21 cellular contexts compared by ENCODE assay signal in genomic region chr18:11104307-11104706, GRCh38. TPM values are rescaled to one million over a fixed set of nuclear protein-coding genes. Genes with fewer than 3 reads are reported as not detected.
A peak's percentile ranks its signal among the peaks of the same experiment; 100 is the strongest.
DNase-seq lines count a peak whose midpoint lies in the region; ATAC-seq and TF ChIP-seq lines count a peak whose summit lies in the region.
"Had no signal": no experiment of that assay in that cellular context is flagged by ENCODE, and none has a peak within 500 bp of the region (broad histone marks: within the 10 kb centered on the region; RNA-seq: fewer than 3 reads in every experiment).

No MANE protein-coding gene starts in this region.

- no peak overlapping the region for H3K4me2 ChIP-seq in neuronal stem cell (ENCODE audit: insufficient read depth, low read length, poor library complexity, severe bottlenecking)

- H3K79me1 ChIP-seq in neuronal stem cell (ENCODE audit: low read depth, low read length): no peaks in the 10 kb centered on the region

- no CpG with 5 or more reads among the region's 5 CpGs for WGBS in neuronal stem cell (ENCODE audit: extremely low coverage in 2 of 2, insufficient read length in 2 of 2, insufficient replicate concordance in 1 of 2), 2 donors

- no TSS peak for BruUV-seq in Calu3 (replicated peaks; lab: Mats Ljungman, UMichigan)

- no peak overlapping the region for H2BK15ac ChIP-seq in neuronal stem cell (ENCODE audit: low read length)

- H3K27me3 Mint-ChIP-seq in Calu3 (ENCODE audit: unreplicated experiment): no peaks in the 10 kb centered on the region
- no peaks in the 10 kb centered on the region for H3K27me3 Mint-ChIP-seq in activated CD4-positive, alpha-beta memory T cell treated with anti-CD3 and anti-CD28 coated beads, Interleukin-2, amount 10 ng/mL, durations not matched to agents 7 days and 5 days

- no peak overlapping the region for H3K4me3 ChIP-seq in neuronal stem cell (ENCODE audit: low read length in 2 of 2)
- H3K4me3 ChIP-seq: HAP-1 had no signal

- DNase-seq in Calu3 (peak; percentile 32), NCI-H2196 treated with DMSO at 0.1 percent for 48 hours (lab: John Stamatoyannopoulos, UW; ENCODE audit: unreplicated experiment) (peak; percentile 34), left lobe of liver (ENCODE audit: low spot score) (peak; percentile 87), neuronal stem cell (ENCODE audit: low spot score) (no peak), mesenteric fat pad (ENCODE audit: low spot score) (no peak)
- no peak for DNase-seq in activated CD4-positive, alpha-beta memory T cell treated with anti-CD3 and anti-CD28 coated beads, Interleukin-2, amount 10 ng/mL, durations not matched to agents 7 days and 5 days
- DNase-seq: 8988T, AML-193, C1 segment of cervical spinal cord, EL, GF-D8, KG1, NCI-H1092, NCI-H1436 treated with DMSO at 0.1 percent for 48 hours, NCI-H1930, NCI-H526 treated with DMSO at 0.1 percent for 48 hours, OCI-M1 had no signal

- no peak overlapping the region for H3K23ac ChIP-seq in neuronal stem cell (ENCODE audit: low read depth, low read length, poor library complexity)

- H3K14ac ChIP-seq in neuronal stem cell (ENCODE audit: low read length): no peak overlapping the region

- ATAC-seq in left lobe of liver (peak; percentile 96), GM21576 (IDR thresholded peaks at IDR 0.05; ENCODE audit: unreplicated experiment) (no peak), GM21423 (IDR thresholded peaks at IDR 0.05; ENCODE audit: unreplicated experiment) (no peak)
- ATAC-seq: Right ventricle myocardium inferior had no signal

- no peak overlapping the region for H3K27ac Mint-ChIP-seq in Calu3 (ENCODE audit: unreplicated experiment)
- H3K27ac Mint-ChIP-seq in activated CD4-positive, alpha-beta memory T cell treated with anti-CD3 and anti-CD28 coated beads, Interleukin-2, amount 10 ng/mL, durations not matched to agents 7 days and 5 days: no peak overlapping the region

- TF ChIP-seq CTCF in Calu3 (IDR thresholded peaks at IDR 0.05; ENCODE audit: unreplicated experiment): no peak

- intact Hi-C loops in Calu3 (cut with micrococcal nuclease; ENCODE audit: unreplicated experiment): no loop called here

- H2AFZ ChIP-seq in neuronal stem cell (ENCODE audit: low read length): no peak overlapping the region

- peak overlapping the region; percentile 28 for H3K18ac ChIP-seq in neuronal stem cell (ENCODE audit: low read length)

- no peaks in the 10 kb centered on the region for H3K4me1 Mint-ChIP-seq in Calu3 (ENCODE audit: low read depth, unreplicated experiment)
- no peaks in the 10 kb centered on the region for H3K4me1 Mint-ChIP-seq in activated CD4-positive, alpha-beta memory T cell treated with anti-CD3 and anti-CD28 coated beads, Interleukin-2, amount 10 ng/mL, durations not matched to agents 7 days and 5 days

- H3K9ac ChIP-seq in neuronal stem cell (ENCODE audit: low read depth, low read length, poor library complexity): no peak overlapping the region

- POLR2A ChIA-PET in activated CD4-positive, alpha-beta memory T cell treated with anti-CD3 and anti-CD28 coated beads, Interleukin-2, amount 10 ng/mL, durations not matched to agents 7 days and 5 days (lab: Charles Lee): interaction anchor here (0.5 kb wide), 1 partner anchor 535 kb away, joined by 3 read pairs; no protein-coding TSS in a partner anchor

- CTCF ChIA-PET in Calu3 (lab: Charles Lee): interaction anchor here (0.5 to 0.7 kb wide), 2 partner anchors 19 to 758 kb away, joined by 3 to 4 read pairs; no protein-coding TSS in a partner anchor
- CTCF ChIA-PET in activated CD4-positive, alpha-beta memory T cell treated with anti-CD3 and anti-CD28 coated beads, Interleukin-2, amount 10 ng/mL, durations not matched to agents 7 days and 5 days (lab: Charles Lee): no interaction called here

- H2BK12ac ChIP-seq in neuronal stem cell (ENCODE audit: low read length): no peak overlapping the region

- H3K36me3 ChIP-seq in neuronal stem cell (replicated peaks in 1 of 2; ENCODE audit: control insufficient read depth in 2 of 2, insufficient read depth in 2 of 2, low read length in 2 of 2): no peaks in the 10 kb centered on the region
- H3K36me3 ChIP-seq: HAP-1 had no signal

- H3K27ac ChIP-seq in neuronal stem cell (replicated peaks; ENCODE audit: low read length): no peak overlapping the region

- peaks cover 0 to 1% of the 10 kb centered on the region in 2 donors for H3K4me1 ChIP-seq in neuronal stem cell (ENCODE audit: control insufficient read depth in 2 of 2, insufficient read depth in 1 of 2, low read depth in 1 of 2, low read length in 2 of 2)
- H3K4me1 ChIP-seq: HAP-1 had no signal

- no peak overlapping the region for H2AK5ac ChIP-seq in neuronal stem cell (ENCODE audit: low read depth, low read length)

- H4K8ac ChIP-seq in neuronal stem cell (ENCODE audit: low read depth, low read length): no peak overlapping the region

- H4K91ac ChIP-seq in neuronal stem cell (ENCODE audit: low read depth, low read length, poor library complexity): no peak overlapping the region

- peaks cover 2% of the 10 kb centered on the region for H3K9me3 Mint-ChIP-seq in Calu3 (ENCODE audit: low read depth, unreplicated experiment)
- no peaks in the 10 kb centered on the region for H3K9me3 Mint-ChIP-seq in activated CD4-positive, alpha-beta memory T cell treated with anti-CD3 and anti-CD28 coated beads, Interleukin-2, amount 10 ng/mL, durations not matched to agents 7 days and 5 days

- no peaks in the 10 kb centered on the region for H3K9me3 ChIP-seq in neuronal stem cell (replicated peaks in 1 of 2; ENCODE audit: control insufficient read depth in 2 of 2, insufficient read depth in 1 of 2, low read depth in 1 of 2, low read length in 2 of 2)
- H3K9me3 ChIP-seq: HAP-1 had no signal

- H3K36me3 Mint-ChIP-seq in Calu3 (ENCODE audit: insufficient read depth, unreplicated experiment): no peaks in the 10 kb centered on the region
- no peaks in the 10 kb centered on the region for H3K36me3 Mint-ChIP-seq in activated CD4-positive, alpha-beta memory T cell treated with anti-CD3 and anti-CD28 coated beads, Interleukin-2, amount 10 ng/mL, durations not matched to agents 7 days and 5 days (ENCODE audit: low read depth)

- no peak overlapping the region for H2BK5ac ChIP-seq in neuronal stem cell (ENCODE audit: low read length)

- H2BK120ac ChIP-seq in neuronal stem cell (ENCODE audit: low read depth, low read length): no peak overlapping the region

- H3K27me3 ChIP-seq in neuronal stem cell (ENCODE audit: control insufficient read depth in 3 of 3, insufficient read depth in 3 of 3, low read depth in 1 of 3, low read length in 3 of 3): no peaks in the 10 kb centered on the region

- no peak overlapping the region for H3K4ac ChIP-seq in neuronal stem cell (ENCODE audit: low read length)

- H3K4me3 Mint-ChIP-seq in Calu3 (ENCODE audit: low read depth, unreplicated experiment): no peak overlapping the region
- no peak overlapping the region for H3K4me3 Mint-ChIP-seq in activated CD4-positive, alpha-beta memory T cell treated with anti-CD3 and anti-CD28 coated beads, Interleukin-2, amount 10 ng/mL, durations not matched to agents 7 days and 5 days

RNA-seq across cellular contexts. Expression of gene PIEZO2, which starts 45.1 kb away (rescaled TPM):
- total RNA-seq in Calu3 (2022) (0.24 and 0.91 TPM in 2 replicates), left lobe of liver (7.3 TPM), mesenteric fat pad (3.1 TPM)
- 2.8 TPM for polyA plus RNA-seq in neuronal stem cell (2013, experiment 1 of 2)
- polyA plus RNA-seq in neuronal stem cell (2013, experiment 2 of 2): 3.2 TPM
- not detected for total RNA-seq in activated CD4-positive, alpha-beta memory T cell treated with anti-CD3 and anti-CD28 coated beads, Interleukin-2, amount 10 ng/mL, durations not matched to agents 7 days and 5 days

Comparison
In these comparisons a context has a peak if more than half of its experiments do, and no peak if none do; other contexts are left out.
1. DNase-seq: peak in Calu3 (single experiment), NCI-H2196 treated with DMSO at 0.1 percent for 48 hours (single experiment) and left lobe of liver (single experiment); none in neuronal stem cell (single experiment), activated CD4-positive, alpha-beta memory T cell treated with anti-CD3 and anti-CD28 coated beads, Interleukin-2, amount 10 ng/mL, durations not matched to agents 7 days and 5 days (single experiment) and mesenteric fat pad (single experiment).